In the genomic region with DNA sequence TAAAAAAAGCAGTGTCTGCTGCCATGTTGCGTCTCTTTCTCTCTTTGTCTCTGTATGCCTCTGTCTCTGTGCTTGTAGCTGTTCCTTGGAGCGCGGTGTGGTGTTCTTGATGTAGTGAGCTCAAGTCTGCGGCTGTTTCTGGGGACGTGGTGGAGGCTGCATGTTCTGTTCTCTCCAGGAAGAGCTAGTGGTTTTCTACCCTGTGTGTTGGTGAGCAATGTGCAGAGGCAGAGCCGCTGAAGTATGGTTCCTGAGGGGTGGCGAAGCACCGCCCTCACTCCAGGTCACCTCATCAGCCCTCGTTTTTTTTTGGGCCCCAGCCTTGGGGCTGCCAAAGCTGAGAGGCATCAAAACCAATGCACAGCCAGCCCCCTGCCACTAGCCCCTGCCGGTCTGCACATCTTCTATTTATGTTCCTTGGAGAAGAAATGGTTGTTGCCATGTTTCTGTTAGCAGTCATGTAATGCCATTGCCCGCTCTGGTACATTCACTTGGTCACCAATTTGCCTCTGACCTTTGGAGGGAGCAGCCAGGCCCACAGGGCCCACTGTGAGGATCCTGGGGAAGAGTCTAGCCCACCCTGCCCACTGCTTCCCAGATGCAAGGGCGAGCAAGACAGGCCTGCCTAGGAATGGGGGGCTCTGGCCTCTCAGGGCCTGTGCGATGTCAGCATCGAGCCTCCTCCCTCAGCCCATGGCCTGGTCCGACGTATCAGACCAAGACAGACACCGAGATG, we compare ENCODE assay signal across 9 cellular contexts. TPM values are rescaled to one million over a fixed set of nuclear protein-coding genes. Genes with fewer than 3 reads are reported as not detected.
DNase-seq lines count a peak whose midpoint lies in the region; ATAC-seq and TF ChIP-seq lines count a peak whose summit lies in the region.
"Had no signal": no experiment of that assay in that cellular context is flagged by ENCODE, and none has a peak within 500 bp of the region (broad histone marks: within the 10 kb centered on the region; RNA-seq: fewer than 3 reads in every experiment).

No MANE protein-coding gene starts in this region.

- H3K36me3 ChIP-seq in lower lobe of right lung = peaks cover 100% of the 10 kb centered on the region
- H3K36me3 ChIP-seq in uterus = no peaks in the 10 kb centered on the region

- no peaks in the 10 kb centered on the region for H3K27me3 ChIP-seq in lower lobe of right lung (ENCODE audit: low read depth)
- no peaks in the 10 kb centered on the region for H3K27me3 ChIP-seq in uterus

- intact Hi-C loops in lower lobe of right lung (cut with DNase I) (no loop called here), uterus (cut with DNase I; ENCODE audit: low total_unique reads) (no loop called here)

- peak overlapping the region; percentile 61 to 69 for H3K4me3 Mint-ChIP-seq in stimulated activated naive B cell treated with anti-CD40 and anti-IgM and Interleukin-4, amounts not matched to agents 10 μg/mL and 1 μg/mL and 100 μg/mL, for 72 hours
- no peak overlapping the region for H3K4me3 Mint-ChIP-seq in osteocyte (ENCODE audit: unreplicated experiment)

- H3K36me3 Mint-ChIP-seq in stimulated activated naive B cell treated with anti-CD40 and anti-IgM and Interleukin-4, amounts not matched to agents 10 μg/mL and 1 μg/mL and 100 μg/mL, for 72 hours = peaks cover 59 to 78% of the 10 kb centered on the region in 2 donors
- H3K36me3 Mint-ChIP-seq in osteocyte (ENCODE audit: unreplicated experiment) = peaks cover 68% of the 10 kb centered on the region

- H3K4me3 ChIP-seq in lower lobe of right lung (no peak overlapping the region), uterus (no peak overlapping the region)

- no peaks in the 10 kb centered on the region for H3K9me3 Mint-ChIP-seq in stimulated activated naive B cell treated with anti-CD40 and anti-IgM and Interleukin-4, amounts not matched to agents 10 μg/mL and 1 μg/mL and 100 μg/mL, for 72 hours
- no peaks in the 10 kb centered on the region for H3K9me3 Mint-ChIP-seq in osteocyte (ENCODE audit: unreplicated experiment)

- DNase-seq in activated T-cell treated with anti-CD3 and anti-CD28 coated beads, Interleukin-2, amount 50 U/mL, for 1 hour = peak; percentile 65
- DNase-seq in lower lobe of right lung (no peak), NCI-H446 treated with DMSO at 0.1 percent for 48 hours (lab: John Stamatoyannopoulos, UW) (no peak), uterus (no peak), osteocyte (ENCODE audit: extremely low spot score, unreplicated experiment) (no peak), amniotic stem cell (lab: John Stamatoyannopoulos, UW) (no peak)
- DNase-seq in stimulated activated naive B cell treated with anti-CD40 and anti-IgM and Interleukin-4, amounts not matched to agents 10 μg/mL and 1 μg/mL and 100 μg/mL, for 72 hours = peak; percentile 21

- H3K27me3 Mint-ChIP-seq in stimulated activated naive B cell treated with anti-CD40 and anti-IgM and Interleukin-4, amounts not matched to agents 10 μg/mL and 1 μg/mL and 100 μg/mL, for 72 hours = no peaks in the 10 kb centered on the region
- H3K27me3 Mint-ChIP-seq in osteocyte (ENCODE audit: unreplicated experiment) = no peaks in the 10 kb centered on the region

- H3K4me1 Mint-ChIP-seq in stimulated activated naive B cell treated with anti-CD40 and anti-IgM and Interleukin-4, amounts not matched to agents 10 μg/mL and 1 μg/mL and 100 μg/mL, for 72 hours = peaks cover 48 to 79% of the 10 kb centered on the region in 2 donors
- peaks cover 10% of the 10 kb centered on the region for H3K4me1 Mint-ChIP-seq in osteocyte (ENCODE audit: unreplicated experiment)

- H3K4me1 ChIP-seq in lower lobe of right lung = peaks cover 46% of the 10 kb centered on the region
- H3K4me1 ChIP-seq in uterus = peaks cover 7 to 9% of the 10 kb centered on the region in 2 donors

- H3K9me3 ChIP-seq in lower lobe of right lung (no peaks in the 10 kb centered on the region), uterus (no peaks in the 10 kb centered on the region)

- H3K27ac Mint-ChIP-seq in stimulated activated naive B cell treated with anti-CD40 and anti-IgM and Interleukin-4, amounts not matched to agents 10 μg/mL and 1 μg/mL and 100 μg/mL, for 72 hours = peak overlapping the region; percentile 94
- H3K27ac Mint-ChIP-seq in osteocyte (ENCODE audit: unreplicated experiment) = no peak overlapping the region

- no peak overlapping the region for H3K27ac ChIP-seq in lower lobe of right lung
- H3K27ac ChIP-seq in uterus = no peak overlapping the region

- TF ChIP-seq CTCF in lower lobe of right lung (IDR thresholded peaks at IDR 0.05) (no peak), uterus (IDR thresholded peaks at IDR 0.05) (no peak), osteocyte (IDR thresholded peaks at IDR 0.05) (no peak)

- no peak for TF ChIP-seq POLR2A in uterus (IDR thresholded peaks at IDR 0.05)

- peak; percentile 17 to 32 for ATAC-seq in lower lobe of right lung
- ATAC-seq in stimulated activated naive B cell treated with anti-CD40 and anti-IgM and Interleukin-4, amounts not matched to agents 10 μg/mL and 1 μg/mL and 100 μg/mL, for 72 hours (replicated peaks) = peak; percentile 84 to 90

TF ChIP-seq in PFSK-1, 5 proteins besides CTCF, POLR2A, EP300 and RAD21:
- TF ChIP-seq POLR2AphosphoS5 (IDR thresholded peaks at IDR 0.05; ENCODE audit: low read depth, low read length) = peak; percentile 29; the same call in 1 of the 2 replicates
- TF ChIP-seq, protein P1, sequence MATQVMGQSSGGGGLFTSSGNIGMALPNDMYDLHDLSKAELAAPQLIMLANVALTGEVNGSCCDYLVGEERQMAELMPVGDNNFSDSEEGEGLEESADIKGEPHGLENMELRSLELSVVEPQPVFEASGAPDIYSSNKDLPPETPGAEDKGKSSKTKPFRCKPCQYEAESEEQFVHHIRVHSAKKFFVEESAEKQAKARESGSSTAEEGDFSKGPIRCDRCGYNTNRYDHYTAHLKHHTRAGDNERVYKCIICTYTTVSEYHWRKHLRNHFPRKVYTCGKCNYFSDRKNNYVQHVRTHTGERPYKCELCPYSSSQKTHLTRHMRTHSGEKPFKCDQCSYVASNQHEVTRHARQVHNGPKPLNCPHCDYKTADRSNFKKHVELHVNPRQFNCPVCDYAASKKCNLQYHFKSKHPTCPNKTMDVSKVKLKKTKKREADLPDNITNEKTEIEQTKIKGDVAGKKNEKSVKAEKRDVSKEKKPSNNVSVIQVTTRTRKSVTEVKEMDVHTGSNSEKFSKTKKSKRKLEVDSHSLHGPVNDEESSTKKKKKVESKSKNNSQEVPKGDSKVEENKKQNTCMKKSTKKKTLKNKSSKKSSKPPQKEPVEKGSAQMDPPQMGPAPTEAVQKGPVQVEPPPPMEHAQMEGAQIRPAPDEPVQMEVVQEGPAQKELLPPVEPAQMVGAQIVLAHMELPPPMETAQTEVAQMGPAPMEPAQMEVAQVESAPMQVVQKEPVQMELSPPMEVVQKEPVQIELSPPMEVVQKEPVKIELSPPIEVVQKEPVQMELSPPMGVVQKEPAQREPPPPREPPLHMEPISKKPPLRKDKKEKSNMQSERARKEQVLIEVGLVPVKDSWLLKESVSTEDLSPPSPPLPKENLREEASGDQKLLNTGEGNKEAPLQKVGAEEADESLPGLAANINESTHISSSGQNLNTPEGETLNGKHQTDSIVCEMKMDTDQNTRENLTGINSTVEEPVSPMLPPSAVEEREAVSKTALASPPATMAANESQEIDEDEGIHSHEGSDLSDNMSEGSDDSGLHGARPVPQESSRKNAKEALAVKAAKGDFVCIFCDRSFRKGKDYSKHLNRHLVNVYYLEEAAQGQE (IDR thresholded peaks at IDR 0.05; ENCODE audit: insufficient read depth in 1 of 2, low read depth in 2 of 2, low read length in 2 of 2) = no peak

RNA-seq across cellular contexts. Expression of a gene that starts 7.2 kb away (rescaled TPM):
- polyA plus RNA-seq in PFSK-1 (2012; ENCODE audit: insufficient read length, low read depth) = 237 TPM
- total RNA-seq in lower lobe of right lung = 274 TPM
- 100 to 1,000 TPM in 2 of 4 donors, 10 to 100 TPM in 2; 65.8 to 353 (median 177) TPM for total RNA-seq in uterus
- 262 and 277 TPM in 2 replicates for total RNA-seq in osteocyte

RNA-seq across cellular contexts. Expression of a gene that starts 11.0 kb away (rescaled TPM):
- polyA plus RNA-seq in PFSK-1 (2012; ENCODE audit: insufficient read length, low read depth) = 507 TPM
- 227 TPM for total RNA-seq in lower lobe of right lung
- total RNA-seq in uterus = 100 to 1,000 TPM in 1 of 4 donors, 10 to 100 TPM in 3; 27.7 to 188 (median 70.3) TPM
- 83.6 and 99.1 TPM in 2 replicates for total RNA-seq in osteocyte

RNA-seq across cellular contexts. Expression of a gene that starts 29.9 kb away (rescaled TPM):
- 1.1 TPM for polyA plus RNA-seq in PFSK-1 (2012; ENCODE audit: insufficient read length, low read depth)
- total RNA-seq in lower lobe of right lung (4.2 TPM), uterus (1 to 10 TPM in 2 of 4 donors, under 1 TPM in 1, not detected in 1; 0.51 to 4.7 (median 3.6) TPM), osteocyte (0.31 TPM in 1 of 2 replicates, not detected in the other)

RNA-seq across cellular contexts. Expression of a gene that starts 35.5 kb away (rescaled TPM):
- polyA plus RNA-seq in PFSK-1 (2012; ENCODE audit: insufficient read length, low read depth) = 2.1 TPM
- total RNA-seq in lower lobe of right lung (8.3 TPM), uterus (100 to 1,000 TPM in 1 of 4 donors, 1 to 10 TPM in 3; 3.3 to 308 (median 5.0) TPM), osteocyte (0.55 TPM in 1 of 2 replicates, not detected in the other)

RNA-seq across cellular contexts. Expression of a gene that starts 53.6 kb away (rescaled TPM):
- not detected for polyA plus RNA-seq in PFSK-1 (2012; ENCODE audit: insufficient read length, low read depth)
- total RNA-seq in lower lobe of right lung (not detected), uterus (1 to 10 TPM in 2 of 4 donors, not detected in 2; 1.1 to 6.2 TPM), osteocyte (not detected in 2 replicates)
- total RNA-seq: astrocyte had no signal

Comparison
In these comparisons a context has a peak if more than half of its experiments do, and no peak if none do; other contexts are left out.
1. DNase-seq: peak in activated T-cell treated with anti-CD3 and anti-CD28 coated beads, Interleukin-2, amount 50 U/mL, for 1 hour (single experiment) and stimulated activated naive B cell treated with anti-CD40 and anti-IgM and Interleukin-4, amounts not matched to agents 10 μg/mL and 1 μg/mL and 100 μg/mL, for 72 hours (single experiment); none in lower lobe of right lung (single experiment), NCI-H446 treated with DMSO at 0.1 percent for 48 hours (single experiment), uterus (0 of 2), osteocyte (single experiment) and amniotic stem cell (single experiment).